Comparison of ENCODE assay signal across 8 cellular contexts in genomic region chr20:26009402-26010223, GRCh38.
DNase-seq lines count a peak whose midpoint lies in the region; ATAC-seq and TF ChIP-seq lines count a peak whose summit lies in the region.
"Not testable (repeated sequence)": the region's sequence is repeated elsewhere in the genome, so short reads cannot be mapped to it uniquely, and the experiment has no call there.

No MANE protein-coding gene starts in this region.

- H4K20me1 ChIP-seq in osteoblast (ENCODE audit: insufficient read depth, low read length) = not testable (repeated sequence)

- not testable (repeated sequence) for H3K9me3 ChIP-seq in osteoblast (ENCODE audit: low read depth, low read length)

- TF ChIP-seq CTCF in HFF-Myc (IDR thresholded peaks at IDR 0.05; ENCODE audit: low read depth, low read length, missing control alignments); coronary artery (IDR thresholded peaks at IDR 0.05); osteoblast (IDR thresholded peaks at IDR 0.05; ENCODE audit: extremely low read depth, low read depth, low read length): not testable (repeated sequence)

- peak overlapping the region; percentile 94 for H2AFZ ChIP-seq in osteoblast (ENCODE audit: low read length)

- not testable (repeated sequence) for ATAC-seq in stimulated activated effector memory CD8-positive, alpha-beta T cell treated with anti-CD3 and anti-CD28 coated beads, Interleukin-12 subunit alpha, Interleukin-12 subunit beta, amount 100 ng/mL, for 72 hours

- in situ Hi-C loops in Caki2 (cut with HindIII; ENCODE audit: low pct_unique_long_range_greater_than_20kb, low sequenced_read_pairs) = not testable (repeated sequence)

- H3K4me1 ChIP-seq in osteoblast (ENCODE audit: insufficient read depth, low read length) = not testable (repeated sequence)

- H3K27me3 ChIP-seq in osteoblast (ENCODE audit: insufficient read depth, low read length) = not testable (repeated sequence)

- peak overlapping the region; percentile 81 for H3K4me3 Mint-ChIP-seq in stimulated activated effector memory CD8-positive, alpha-beta T cell treated with anti-CD3 and anti-CD28 coated beads, Interleukin-12 subunit alpha, Interleukin-12 subunit beta, amount 100 ng/mL, for 72 hours

- peak; percentile 84 for DNase-seq in Caki2 (ENCODE audit: low read depth)
- DNase-seq in HFF-Myc (ENCODE audit: extremely low read depth, low read depth) = peak; percentile 83
- peak; percentile 35 for DNase-seq in activated T-cell treated with anti-CD3 and anti-CD28 coated beads for 1 hour (ENCODE audit: low read depth)
- peak; percentile 85 for DNase-seq in coronary artery (ENCODE audit: low spot score)
- DNase-seq in iPS DF 19.7 (ENCODE audit: low read depth, low spot score) = peak; percentile 89
- DNase-seq in osteoblast (ENCODE audit: insufficient read length, low spot score, missing footprints) = peak; percentile 54
- DNase-seq in stimulated activated effector memory CD8-positive, alpha-beta T cell treated with anti-CD3 and anti-CD28 coated beads, Interleukin-12 subunit alpha, Interleukin-12 subunit beta, amount 100 ng/mL, for 72 hours (ENCODE audit: low spot score in 2 of 2) = peak in 1 of 2 donors; percentile 72

- peak overlapping the region; percentile 88 for H3K4me2 ChIP-seq in osteoblast (ENCODE audit: insufficient read depth, low read length)

- H3K4me1 Mint-ChIP-seq in stimulated activated effector memory CD8-positive, alpha-beta T cell treated with anti-CD3 and anti-CD28 coated beads, Interleukin-12 subunit alpha, Interleukin-12 subunit beta, amount 100 ng/mL, for 72 hours = not testable (repeated sequence)

- H3K4me3 ChIP-seq in HFF-Myc (replicated peaks; ENCODE audit: low read depth, low read length) (peak overlapping the region; percentile 62), coronary artery (peak overlapping the region; percentile 79), osteoblast (ENCODE audit: insufficient read depth, low read length) (peak overlapping the region; percentile 82)

- H3K27ac Mint-ChIP-seq in stimulated activated effector memory CD8-positive, alpha-beta T cell treated with anti-CD3 and anti-CD28 coated beads, Interleukin-12 subunit alpha, Interleukin-12 subunit beta, amount 100 ng/mL, for 72 hours = peak overlapping the region; percentile 60

- not testable (repeated sequence) for H3K36me3 ChIP-seq in osteoblast (ENCODE audit: insufficient read depth, low read length)

- not testable (repeated sequence) for H3K9me3 Mint-ChIP-seq in stimulated activated effector memory CD8-positive, alpha-beta T cell treated with anti-CD3 and anti-CD28 coated beads, Interleukin-12 subunit alpha, Interleukin-12 subunit beta, amount 100 ng/mL, for 72 hours

- peak overlapping the region; percentile 74 to 94 for H3K27ac ChIP-seq in coronary artery
- peak overlapping the region; percentile 81 for H3K27ac ChIP-seq in osteoblast (ENCODE audit: low read depth, low read length)

- H3K79me2 ChIP-seq in osteoblast (ENCODE audit: insufficient read depth, low read length) = not testable (repeated sequence)

- H3K36me3 Mint-ChIP-seq in stimulated activated effector memory CD8-positive, alpha-beta T cell treated with anti-CD3 and anti-CD28 coated beads, Interleukin-12 subunit alpha, Interleukin-12 subunit beta, amount 100 ng/mL, for 72 hours = not testable (repeated sequence)

TF ChIP-seq in PFSK-1, 5 proteins besides CTCF, POLR2A, EP300 and RAD21:
- TF ChIP-seq TAF1 (IDR thresholded peaks at IDR 0.05; ENCODE audit: borderline replicate concordance, insufficient read depth, low read length) (0 out of 2 replicates have a peak, but pooled peaks have one; percentile 30), POLR2AphosphoS5 (IDR thresholded peaks at IDR 0.05; ENCODE audit: low read depth, low read length) (peak; percentile 67; the same call in 1 of the 2 replicates)
